In the genomic region with DNA sequence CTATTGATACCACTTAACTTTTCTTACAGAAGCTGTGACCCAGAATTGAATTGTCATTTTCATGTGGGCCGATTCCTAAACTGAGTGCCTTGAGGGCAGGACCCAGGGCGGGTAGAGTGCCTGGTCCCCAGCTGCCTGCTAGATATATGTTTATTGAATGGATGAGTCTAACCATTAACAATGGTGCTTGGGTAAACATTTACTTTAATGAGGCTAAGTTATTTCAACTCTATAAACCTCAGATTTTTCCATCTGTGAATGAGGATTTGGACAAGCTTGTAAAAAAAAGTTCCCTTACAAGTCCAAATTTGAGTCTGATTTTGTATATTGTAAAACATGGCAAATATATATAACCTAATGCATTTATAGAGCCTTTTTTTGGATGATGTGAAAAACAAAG, we compare ENCODE assay signal across 18 cellular contexts.
A peak's percentile ranks its signal among the peaks of the same experiment; 100 is the strongest.
DNase-seq lines count a peak whose midpoint lies in the region; TF ChIP-seq lines count a peak whose summit lies in the region.
"Had no signal": no experiment of that assay in that cellular context is flagged by ENCODE, and none has a peak within 500 bp of the region (broad histone marks: within the 10 kb centered on the region; RNA-seq: fewer than 3 reads in every experiment).

No MANE protein-coding gene starts in this region.

- H3K4me3 ChIP-seq in muscle layer of duodenum (ENCODE audit: low read depth in 1 of 2, low read length in 2 of 2): no peak overlapping the region
- H3K4me3 ChIP-seq: adrenal gland, left lung, testis had no signal

- peaks cover 59% of the 10 kb centered on the region for H3K4me1 Mint-ChIP-seq in HFFc6 (ENCODE audit: low read depth)
- H3K4me1 Mint-ChIP-seq: IgD-negative memory B cell had no signal

- peak overlapping the region; percentile 64 for H3K4me3 Mint-ChIP-seq in HFFc6
- H3K4me3 Mint-ChIP-seq: IgD-negative memory B cell had no signal

- no peaks in the 10 kb centered on the region for H3K36me3 ChIP-seq in muscle layer of duodenum (ENCODE audit: control insufficient read depth in 1 of 2, insufficient read depth in 2 of 2, low read length in 2 of 2)
- H3K36me3 ChIP-seq: adrenal gland, left lung had no signal

- peaks cover 15% of the 10 kb centered on the region for H3K36me3 Mint-ChIP-seq in HFFc6 (ENCODE audit: low read depth)
- H3K36me3 Mint-ChIP-seq: IgD-negative memory B cell had no signal

- peak overlapping the region; percentile 80 for H3K27ac Mint-ChIP-seq in HFFc6
- H3K27ac Mint-ChIP-seq: IgD-negative memory B cell had no signal

- H3K9me3 ChIP-seq in muscle layer of duodenum (ENCODE audit: control insufficient read depth in 1 of 2, low read length in 2 of 2): no peaks in the 10 kb centered on the region
- H3K9me3 ChIP-seq: adrenal gland, left lung, testis had no signal

- no peaks in the 10 kb centered on the region for H3K27me3 ChIP-seq in muscle layer of duodenum (ENCODE audit: low read depth, low read length)
- H3K27me3 ChIP-seq: adrenal gland, left lung, testis had no signal

- TF ChIP-seq CTCF in HFFc6 (IDR thresholded peaks at IDR 0.05): no peak

- H3K27me3 Mint-ChIP-seq in HFFc6 (ENCODE audit: insufficient read depth): peaks cover 3% of the 10 kb centered on the region
- H3K27me3 Mint-ChIP-seq: IgD-negative memory B cell had no signal

- no peaks in the 10 kb centered on the region for H3K9me3 Mint-ChIP-seq in HFFc6
- H3K9me3 Mint-ChIP-seq: IgD-negative memory B cell had no signal

- DNase-seq in DMS53 treated with DMSO at 0.1 percent for 48 hours (lab: John Stamatoyannopoulos, UW; ENCODE audit: unreplicated experiment): peak; percentile 15
- DNase-seq in HFFc6: peak; percentile 46
- DNase-seq in epithelial cell of prostate (ENCODE audit: low read depth, low spot score): no peak
- no peak for DNase-seq in GM03348 (ENCODE audit: low spot score)
- DNase-seq in NCI-H1694 treated with DMSO at 0.1 percent for 48 hours (lab: John Stamatoyannopoulos, UW): no peak
- DNase-seq in NK-92 (lab: John Stamatoyannopoulos, UW; ENCODE audit: unreplicated experiment): no peak
- DNase-seq: activated CD4-positive, alpha-beta T cell treated with anti-CD3 and anti-CD28 coated beads for 4 hours; activated CD8-positive, alpha-beta memory T cell treated with anti-CD3 and anti-CD28 coated beads, Interleukin-2, amount 50 U/mL, for 4 hours; activated gamma-delta T cell; adrenal gland; dermis blood vessel endothelial cell; left lung; NCI-H1694; NCI-H345; SW 1271; testis had no signal

- H3K27ac ChIP-seq in epithelial cell of prostate (peak overlapping the region; percentile 23), muscle layer of duodenum (ENCODE audit: low read length) (peak overlapping the region; percentile 19)
- H3K27ac ChIP-seq: adrenal gland, left lung, testis had no signal

- H3K4me1 ChIP-seq in muscle layer of duodenum (ENCODE audit: control insufficient read depth in 1 of 2, insufficient read depth in 2 of 2, low read length in 2 of 2): peaks cover 4 to 5% of the 10 kb centered on the region in 2 donors
- H3K4me1 ChIP-seq: adrenal gland, testis had no signal

Comparison
In these comparisons a context has a peak if more than half of its experiments do, and no peak if none do; other contexts are left out.
1. DNase-seq: peak in DMS53 treated with DMSO at 0.1 percent for 48 hours (single experiment) and HFFc6 (single experiment); none in epithelial cell of prostate (single experiment), GM03348 (single experiment), NCI-H1694 treated with DMSO at 0.1 percent for 48 hours (single experiment) and NK-92 (single experiment).